ENCODE assay signal across 26 cellular contexts in genomic region chr22:40408718-40409612, GRCh38. TPM values are rescaled to one million over a fixed set of nuclear protein-coding genes. Genes with fewer than 3 reads are reported as not detected.
DNase-seq lines count a peak whose midpoint lies in the region; ATAC-seq and TF ChIP-seq lines count a peak whose summit lies in the region.
"Had no signal": no experiment of that assay in that cellular context is flagged by ENCODE, and none has a peak within 500 bp of the region (broad histone marks: within the 10 kb centered on the region; RNA-seq: fewer than 3 reads in every experiment).

No MANE protein-coding gene starts in this region.

- H3K9me3 ChIP-seq in Caco-2: no peaks in the 10 kb centered on the region
- no peaks in the 10 kb centered on the region for H3K9me3 ChIP-seq in SU-DHL-6 (ENCODE audit: insufficient read depth, low read length)
- no peaks in the 10 kb centered on the region for H3K9me3 ChIP-seq in neural cell (ENCODE audit: low read length)
- H3K9me3 ChIP-seq: esophagus muscularis mucosa, gastrocnemius medialis, MG63, spleen, tibial nerve had no signal

- H3K27me3 Mint-ChIP-seq in activated CD4-positive, alpha-beta T cell treated with anti-CD3 and anti-CD28 coated beads for 36 hours: no peaks in the 10 kb centered on the region
- no peaks in the 10 kb centered on the region for H3K27me3 Mint-ChIP-seq in Caco-2 (ENCODE audit: insufficient read depth, unreplicated experiment)
- H3K27me3 Mint-ChIP-seq: activated naive CD4-positive, alpha-beta T cell treated with anti-CD3 and anti-CD28 coated beads, Interleukin-2, amount 50 U/mL, for 24 hours; effector memory CD8-positive, alpha-beta T cell; stimulated activated naive CD8-positive, alpha-beta T cell treated with anti-CD3 and anti-CD28 coated beads, Interleukin-15, Interleukin-2, amounts not matched to agents 100 ng/mL and 50 ng/mL, for 24 hours had no signal

- no peaks in the 10 kb centered on the region; the same call in 1 of the 2 replicates for H3K36me3 ChIP-seq in Caco-2 (ENCODE audit: control insufficient read depth, insufficient read depth, low read length)
- no peaks in the 10 kb centered on the region for H3K36me3 ChIP-seq in SU-DHL-6 (ENCODE audit: low read length)
- no peaks in the 10 kb centered on the region for H3K36me3 ChIP-seq in neural cell (ENCODE audit: insufficient read depth, low read length)

- H3K36me3 Mint-ChIP-seq in activated CD4-positive, alpha-beta T cell treated with anti-CD3 and anti-CD28 coated beads for 36 hours (ENCODE audit: low read depth): peaks cover 23% of the 10 kb centered on the region
- H3K36me3 Mint-ChIP-seq in Caco-2 (ENCODE audit: insufficient read depth, unreplicated experiment): peaks cover 66% of the 10 kb centered on the region

- POLR2A ChIA-PET in activated CD4-positive, alpha-beta T cell treated with anti-CD3 and anti-CD28 coated beads for 36 hours (lab: Charles Lee): interaction anchor here (1.1 kb wide), 1 partner anchor 10 kb away, joined by 3 read pairs; no protein-coding TSS in a partner anchor
- POLR2A ChIA-PET in Caco-2 (lab: Charles Lee): no interaction called here

- H3K9me2 ChIP-seq in SU-DHL-6 (replicated peaks; ENCODE audit: insufficient read depth, low read length) (no peaks in the 10 kb centered on the region), neural cell (ENCODE audit: insufficient read depth, low read length) (no peaks in the 10 kb centered on the region)

- H3K79me2 ChIP-seq in SU-DHL-6 (ENCODE audit: insufficient read depth, low read length) (no peaks in the 10 kb centered on the region), neural cell (replicated peaks; ENCODE audit: insufficient read depth, low read length) (no peaks in the 10 kb centered on the region)

- TF ChIP-seq CTCF in Caco-2 (IDR thresholded peaks at IDR 0.05; ENCODE audit: insufficient read depth in 1 of 2, low read depth in 1 of 2, low read length in 1 of 2, severe bottlenecking in 1 of 2, unreplicated experiment in 1 of 2) (no peak), SU-DHL-6 (IDR thresholded peaks at IDR 0.05; ENCODE audit: insufficient read depth, low read length, poor library complexity, severe bottlenecking) (no peak), neural cell (IDR thresholded peaks at IDR 0.05; ENCODE audit: poor library complexity, severe bottlenecking) (no peak)

- H3K27ac ChIP-seq in SU-DHL-6 (ENCODE audit: low read depth, low read length): peak overlapping the region; percentile 44
- H3K27ac ChIP-seq in neural cell (ENCODE audit: low read length): no peak overlapping the region
- H3K27ac ChIP-seq: esophagus muscularis mucosa, gastrocnemius medialis, tibial nerve had no signal

- H4K20me1 ChIP-seq in SU-DHL-6 (ENCODE audit: low read depth, low read length): no peaks in the 10 kb centered on the region
- H4K20me1 ChIP-seq in neural cell (ENCODE audit: insufficient read depth): no peaks in the 10 kb centered on the region

- TF ChIP-seq RAD21 in neural cell (conservative IDR thresholded peaks at IDR 0.05): no peak

- intact Hi-C loops in activated CD4-positive, alpha-beta T cell treated with anti-CD3 and anti-CD28 coated beads for 36 hours (cut with DNase I, micrococcal nuclease): no loop called here
- intact Hi-C loops in Caco-2 (cut with micrococcal nuclease; ENCODE audit: unreplicated experiment): no loop called here

- H3K4me1 Mint-ChIP-seq in activated CD4-positive, alpha-beta T cell treated with anti-CD3 and anti-CD28 coated beads for 36 hours: peaks cover 3% of the 10 kb centered on the region
- H3K4me1 Mint-ChIP-seq in Caco-2 (ENCODE audit: low read depth, unreplicated experiment): no peaks in the 10 kb centered on the region

- H3K27ac Mint-ChIP-seq in activated CD4-positive, alpha-beta T cell treated with anti-CD3 and anti-CD28 coated beads for 36 hours: peak overlapping the region; percentile 47
- H3K27ac Mint-ChIP-seq in Caco-2 (ENCODE audit: unreplicated experiment): no peak overlapping the region
- H3K27ac Mint-ChIP-seq: activated naive CD4-positive, alpha-beta T cell treated with anti-CD3 and anti-CD28 coated beads, Interleukin-2, amount 50 U/mL, for 24 hours; stimulated activated naive CD8-positive, alpha-beta T cell treated with anti-CD3 and anti-CD28 coated beads, Interleukin-15, Interleukin-2, amounts not matched to agents 100 ng/mL and 50 ng/mL, for 24 hours had no signal

- H2AFZ ChIP-seq in SU-DHL-6 (ENCODE audit: low read depth, low read length, severe bottlenecking) (no peak overlapping the region), neural cell (ENCODE audit: low read depth, low read length) (no peak overlapping the region)

- BruUV-seq in Caco-2 (replicated peaks; lab: Mats Ljungman, UMichigan): TSS peak; percentile 14

- CTCF ChIA-PET in activated CD4-positive, alpha-beta T cell treated with anti-CD3 and anti-CD28 coated beads for 36 hours (lab: Charles Lee): interaction anchor here (0.7 to 1.0 kb wide), 3 partner anchors 9 to 41 kb away, joined by 3 read pairs; no protein-coding TSS in a partner anchor
- CTCF ChIA-PET in Caco-2 (lab: Charles Lee): no interaction called here

- TF ChIP-seq EP300 in neural cell (conservative IDR thresholded peaks at IDR 0.05; ENCODE audit: poor library complexity, severe bottlenecking): no peak

- H3K4me3 Mint-ChIP-seq in activated CD4-positive, alpha-beta T cell treated with anti-CD3 and anti-CD28 coated beads for 36 hours: no peak overlapping the region
- H3K4me3 Mint-ChIP-seq in Caco-2 (ENCODE audit: unreplicated experiment): no peak overlapping the region
- H3K4me3 Mint-ChIP-seq: activated naive CD4-positive, alpha-beta T cell treated with anti-CD3 and anti-CD28 coated beads, Interleukin-2, amount 50 U/mL, for 24 hours; activated T-cell treated with anti-CD3 and anti-CD28 coated beads, Interleukin-2, amount 50 U/mL, for 4 hours; effector memory CD8-positive, alpha-beta T cell; stimulated activated naive CD8-positive, alpha-beta T cell treated with anti-CD3 and anti-CD28 coated beads, Interleukin-15, Interleukin-2, amounts not matched to agents 100 ng/mL and 50 ng/mL, for 24 hours had no signal

- no peak overlapping the region for H3K4me3 ChIP-seq in Caco-2 (ENCODE audit: low read depth, low read length)
- H3K4me3 ChIP-seq in SU-DHL-6 (ENCODE audit: insufficient read depth, low read length, poor library complexity, severe bottlenecking): no peak overlapping the region
- H3K4me3 ChIP-seq in neural cell (ENCODE audit: low read length): no peak overlapping the region
- H3K4me3 ChIP-seq: esophagus muscularis mucosa, gastrocnemius medialis, MG63, spleen, tibial nerve had no signal

- H3K9ac ChIP-seq in SU-DHL-6 (ENCODE audit: low read length): no peak overlapping the region
- H3K9ac ChIP-seq in neural cell (ENCODE audit: low read length): no peak overlapping the region

- peaks cover 53% of the 10 kb centered on the region for H3F3A ChIP-seq in SU-DHL-6 (ENCODE audit: insufficient read depth)
- no peaks in the 10 kb centered on the region for H3F3A ChIP-seq in neural cell (ENCODE audit: insufficient read depth, low read length, poor library complexity, severe bottlenecking)

- no peaks in the 10 kb centered on the region for H3K9me3 Mint-ChIP-seq in activated CD4-positive, alpha-beta T cell treated with anti-CD3 and anti-CD28 coated beads for 36 hours (ENCODE audit: low read depth)
- H3K9me3 Mint-ChIP-seq in Caco-2 (ENCODE audit: unreplicated experiment): no peaks in the 10 kb centered on the region
- H3K9me3 Mint-ChIP-seq: activated naive CD4-positive, alpha-beta T cell treated with anti-CD3 and anti-CD28 coated beads, Interleukin-2, amount 50 U/mL, for 24 hours; activated T-cell treated with anti-CD3 and anti-CD28 coated beads, Interleukin-2, amount 50 U/mL, for 4 hours; effector memory CD8-positive, alpha-beta T cell; stimulated activated naive CD8-positive, alpha-beta T cell treated with anti-CD3 and anti-CD28 coated beads, Interleukin-15, Interleukin-2, amounts not matched to agents 100 ng/mL and 50 ng/mL, for 24 hours had no signal

- no peaks in the 10 kb centered on the region for H3K4me1 ChIP-seq in Caco-2
- H3K4me1 ChIP-seq: tibial nerve had no signal

- no peak overlapping the region for H3K4me2 ChIP-seq in SU-DHL-6 (ENCODE audit: low read depth, low read length, poor library complexity, severe bottlenecking)
- H3K4me2 ChIP-seq in neural cell (ENCODE audit: low read length): no peak overlapping the region

- no peak for DNase-seq in activated CD4-positive, alpha-beta T cell treated with anti-CD3 and anti-CD28 coated beads for 36 hours
- DNase-seq in activated CD4-positive, alpha-beta T cell treated with anti-CD3 and anti-CD28 coated beads for 1 hour: no peak
- DNase-seq in Caco-2 (no peak), HuH-7 (ENCODE audit: low spot score) (no peak), SW 1271 (lab: John Stamatoyannopoulos, UW) (no peak)
- DNase-seq: 8988T; activated CD8-positive, alpha-beta memory T cell treated with anti-CD3 and anti-CD28 coated beads for 24 hours; activated T-cell treated with anti-CD3 and anti-CD28 coated beads, Interleukin-2, amount 50 U/mL, for 4 hours; COR-L47; DMS79 treated with DMSO at 0.1 percent for 48 hours; effector memory CD8-positive, alpha-beta T cell; MG63; NCI-H1417 treated with DMSO at 0.1 percent for 48 hours; NCI-H510A treated with DMSO at 0.1 percent for 48 hours; NK-92 treated with Interleukin-12 subunit alpha and Interleukin-12 subunit beta, amount 100 ng/mL, for 24 hours; stimulated activated CD4-positive, alpha-beta T cell treated with anti-CD3 and anti-CD28 coated beads, Interleukin-4, amount 100 ng/mL, for 1 hour had no signal

- ATAC-seq in activated CD4-positive, alpha-beta T cell treated with anti-CD3 and anti-CD28 coated beads for 36 hours: no peak
- no peak for ATAC-seq in HG02571 (IDR thresholded peaks at IDR 0.05; ENCODE audit: unreplicated experiment)
- ATAC-seq: activated T-cell treated with anti-CD3 and anti-CD28 coated beads, Interleukin-2, amount 50 U/mL, for 4 hours; effector memory CD8-positive, alpha-beta T cell; gastrocnemius medialis; SK-N-SH treated with all-trans-retinoic acid at 6 μM for 48 hours had no signal

- H3K27me3 ChIP-seq in Caco-2 (replicated peaks; ENCODE audit: control insufficient read depth, insufficient read depth, low read length): no peaks in the 10 kb centered on the region
- H3K27me3 ChIP-seq in SU-DHL-6 (ENCODE audit: low read length): no peaks in the 10 kb centered on the region
- H3K27me3 ChIP-seq in neural cell (ENCODE audit: insufficient read depth, low read depth, low read length): no peaks in the 10 kb centered on the region
- H3K27me3 ChIP-seq: esophagus muscularis mucosa, gastrocnemius medialis, MG63, spleen, tibial nerve had no signal

TF ChIP-seq in neural cell, 6 proteins besides CTCF, POLR2A, EP300 and RAD21:
- TF ChIP-seq TAF1 (IDR thresholded peaks at IDR 0.05; ENCODE audit: low read depth) (no peak), POLR2AphosphoS5 (IDR thresholded peaks at IDR 0.05) (peak; percentile 7)

RNA-seq across cellular contexts. Expression of gene SGSM3, which starts 38.6 kb away (rescaled TPM):
- 10 to 100 TPM; 52.7 to 53.4 TPM for total RNA-seq in activated CD4-positive, alpha-beta T cell treated with anti-CD3 and anti-CD28 coated beads for 36 hours
- 51.4 and 56.5 TPM in 2 replicates for total RNA-seq in Caco-2 (2022)
- polyA plus RNA-seq in neural cell: 163 and 247 TPM in 2 replicates
- 47.2 and 54.0 TPM in 2 replicates for polyA minus RNA-seq in neural cell
